Comparison of ENCODE assay signal across 1 cellular context in the genomic region with DNA sequence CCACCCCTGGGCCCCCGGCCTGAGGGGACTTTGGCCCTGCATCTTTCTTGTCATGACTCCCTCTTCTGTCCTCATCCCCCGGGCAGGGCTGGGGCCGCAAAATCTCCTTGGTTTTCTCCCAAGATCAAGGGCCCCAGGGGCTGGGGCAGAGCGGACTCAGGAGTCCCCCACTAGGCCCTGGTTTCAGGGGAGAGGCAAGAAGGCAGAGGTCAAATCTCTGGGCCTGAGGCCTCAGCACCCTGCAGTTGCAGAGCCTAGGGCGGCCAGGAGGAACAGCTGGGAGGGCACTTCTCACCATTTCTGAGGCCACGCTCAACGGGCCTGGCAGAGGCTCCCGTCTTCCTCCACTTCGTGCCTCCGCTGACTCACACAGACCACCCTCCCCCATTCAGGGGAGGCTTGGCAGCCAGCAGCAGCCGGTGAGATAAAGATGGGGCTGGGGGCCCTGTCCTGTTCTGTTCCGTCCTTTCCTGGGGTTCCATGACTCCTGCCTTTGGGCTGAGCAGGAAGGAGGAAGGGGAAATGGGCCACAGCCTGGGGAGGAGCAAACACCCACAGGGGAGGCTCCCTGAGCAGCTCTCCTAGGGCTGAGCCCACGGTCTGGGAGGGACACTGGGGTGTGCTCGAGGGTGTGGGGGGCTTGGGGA.
TF ChIP-seq lines count a peak whose summit lies in the region.

No MANE protein-coding gene starts in this region.

TF ChIP-seq in HCT116, 20 proteins besides CTCF, POLR2A, EP300 and RAD21 (continued from another document):
- TF ChIP-seq ZBTB33 (IDR thresholded peaks at IDR 0.05; ENCODE audit: extremely low read depth, insufficient replicate concordance, low read length) (no peak), SIN3A (IDR thresholded peaks at IDR 0.05; ENCODE audit: low read depth) (no peak), FOSL1 (IDR thresholded peaks at IDR 0.05; ENCODE audit: low read depth) (no peak), EGR1 (IDR thresholded peaks at IDR 0.05; ENCODE audit: low read depth) (no peak), ZFX (IDR thresholded peaks at IDR 0.05) (no peak), CEBPB (IDR thresholded peaks at IDR 0.05; ENCODE audit: low read depth) (no peak), ELF1 (IDR thresholded peaks at IDR 0.05; ENCODE audit: borderline replicate concordance, low read depth) (no peak), POLR2AphosphoS5 (IDR thresholded peaks at IDR 0.05; ENCODE audit: low read depth, low read length) (no peak), ATF3 (IDR thresholded peaks at IDR 0.05) (no peak), SP1 (IDR thresholded peaks at IDR 0.05; ENCODE audit: low read depth) (no peak), YY1 (IDR thresholded peaks at IDR 0.05; ENCODE audit: extremely low read depth, insufficient replicate concordance, low read depth, low read length) (no peak), EZH2 (IDR thresholded peaks at IDR 0.05) (no peak), ZNF274 (IDR thresholded peaks at IDR 0.05; ENCODE audit: low read depth, low read length) (no peak), JUND (IDR thresholded peaks at IDR 0.05) (no peak), EZH2phosphoT487 (IDR thresholded peaks at IDR 0.05; ENCODE audit: borderline replicate concordance) (no peak), TCF7L2 (IDR thresholded peaks at IDR 0.05; ENCODE audit: borderline replicate concordance, extremely low read depth, insufficient read depth, insufficient read length) (no peak), MAX (IDR thresholded peaks at IDR 0.05) (no peak)
